8 cellular contexts compared by ENCODE assay signal in the genomic region with DNA sequence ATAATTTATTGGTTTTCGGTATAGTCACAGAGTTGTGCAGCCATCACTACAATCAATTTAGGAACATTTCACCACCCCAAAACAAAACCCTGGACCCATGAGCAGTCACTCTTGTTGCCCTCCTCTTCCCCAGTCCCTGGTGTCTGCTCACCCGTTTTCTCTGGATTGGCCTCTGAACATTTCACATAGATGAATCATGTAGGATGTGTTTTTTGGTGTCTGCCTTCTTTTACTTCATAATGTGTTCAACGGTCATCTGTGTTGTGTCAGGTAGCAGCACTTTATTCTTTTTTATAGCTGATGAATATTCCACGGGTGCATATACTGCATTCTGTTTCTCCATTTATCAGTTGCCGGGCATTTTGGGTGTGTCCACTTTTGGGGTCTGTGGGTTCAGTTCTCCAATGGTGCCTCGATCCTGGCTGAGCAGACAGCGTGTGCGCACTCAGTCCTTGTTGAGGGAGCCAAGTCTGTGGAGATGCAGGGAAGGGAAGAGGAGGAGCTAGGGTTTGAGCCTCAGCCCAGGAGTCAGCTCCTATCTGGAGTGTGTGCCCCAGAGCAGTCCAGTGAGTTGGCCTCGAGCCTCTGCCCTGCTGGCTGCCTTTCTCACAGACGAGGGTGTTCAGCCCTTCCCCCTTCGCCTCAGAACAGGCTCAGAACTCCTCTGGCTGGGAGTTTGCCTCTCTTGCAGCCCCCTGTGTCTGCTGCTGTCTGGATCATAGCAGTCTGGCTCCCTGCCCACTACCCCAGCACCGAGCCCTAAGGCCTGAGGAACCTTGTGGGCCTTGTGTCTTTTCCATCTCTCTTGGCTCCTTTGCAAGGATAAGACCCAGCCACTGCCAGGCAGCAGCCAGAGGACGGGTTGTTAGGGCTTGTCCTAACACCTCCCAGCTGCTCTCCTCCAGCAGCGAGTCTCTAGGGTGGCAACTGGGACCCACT. TPM values are rescaled to one million over a fixed set of nuclear protein-coding genes. Genes with fewer than 3 reads are reported as not detected.
DNase-seq lines count a peak whose midpoint lies in the region; ATAC-seq and TF ChIP-seq lines count a peak whose summit lies in the region.

No MANE protein-coding gene starts in this region.

- no peaks in the 10 kb centered on the region; a peak in 1 of 5 replicates for H3K9me3 Mint-ChIP-seq in H9
- H3K9me3 Mint-ChIP-seq in activated naive CD4-positive, alpha-beta T cell treated with anti-CD3 and anti-CD28 coated beads, Interleukin-2, amount 50 U/mL, for 72 hours = no peaks in the 10 kb centered on the region

- H3K56ac ChIP-seq in H9 (ENCODE audit: insufficient read length, low read depth, low read length) = no peak overlapping the region

- H3T11ph ChIP-seq in H9 (ENCODE audit: low read length) = no peak overlapping the region

- H3K23ac ChIP-seq in H9 (ENCODE audit: insufficient read length, low read depth, low read length) = no peak overlapping the region

- peaks cover 37 to 38% of the 10 kb centered on the region in 2 experiments for H3K4me1 Mint-ChIP-seq in H9

- no peak overlapping the region for H2AK5ac ChIP-seq in H9 (ENCODE audit: insufficient read length, low read length)

- peak overlapping the region; percentile 35 to 94 (median 63); a peak in 4 of 7 replicates for H3K27ac Mint-ChIP-seq in H9
- peak overlapping the region; percentile 89 to 95 for H3K27ac Mint-ChIP-seq in activated naive CD4-positive, alpha-beta T cell treated with anti-CD3 and anti-CD28 coated beads, Interleukin-2, amount 50 U/mL, for 72 hours

- H2AFZ ChIP-seq in H9 (ENCODE audit: low read length) = no peak overlapping the region

- in situ Hi-C loops in KBM-7 (cut with MboI; ENCODE audit: low pct_unique_long_range_greater_than_20kb, low sequenced_read_pairs) = no loop called here

- H3K27me3 Mint-ChIP-seq in H9 (ENCODE audit: low read depth) = peaks cover 20% of the 10 kb centered on the region

- no peak overlapping the region for H4K91ac ChIP-seq in H9 (ENCODE audit: insufficient read length, low read depth, low read length)

- H3K9me3 ChIP-seq in H9 (ENCODE audit: control insufficient read depth, low read depth, low read length) (no peaks in the 10 kb centered on the region), cardiac muscle cell (ENCODE audit: low read depth) (no peaks in the 10 kb centered on the region)

- H3K27ac ChIP-seq in H9 (ENCODE audit: insufficient read length, low read depth, low read length) (no peak overlapping the region), cardiac muscle cell (peak overlapping the region; percentile 18), rectal smooth muscle tissue (ENCODE audit: low read depth, low read length) (peak overlapping the region; percentile 74)

- no CpG with 5 or more reads among the region's 14 CpGs for whole genome bisulfite sequencing in H9 (ENCODE audit: extremely low coverage, insufficient read length, low lambda C conversion rate)

- H2BK120ac ChIP-seq in H9 (ENCODE audit: low read depth, low read length, poor library complexity, severe bottlenecking) = no peak overlapping the region

- H3K4me2 ChIP-seq in H9 (ENCODE audit: insufficient read depth, insufficient read length, low read length) = no peak overlapping the region

- H3K14ac ChIP-seq in H9 (ENCODE audit: insufficient read depth, low read length) = no peak overlapping the region

- H3K79me1 ChIP-seq in H9 (ENCODE audit: insufficient read depth, low read depth, low read length, poor library complexity, severe bottlenecking) = no peaks in the 10 kb centered on the region

- no peaks in the 10 kb centered on the region for H3K79me2 ChIP-seq in H9 (ENCODE audit: insufficient read depth, low read length)

- peaks cover 39 to 55% (median 53%) of the 10 kb centered on the region in 3 experiments; a peak in 6 of 7 replicates for H3K36me3 Mint-ChIP-seq in H9 (ENCODE audit: insufficient read depth in 1 of 3, low read depth in 3 of 3)
- peaks cover 50 to 66% of the 10 kb centered on the region in 2 donors for H3K36me3 Mint-ChIP-seq in activated naive CD4-positive, alpha-beta T cell treated with anti-CD3 and anti-CD28 coated beads, Interleukin-2, amount 50 U/mL, for 72 hours

- H3K23me2 ChIP-seq in H9 (ENCODE audit: insufficient read length, low read depth, low read length, poor library complexity, severe bottlenecking) = peaks cover 14% of the 10 kb centered on the region

- no peak for DNase-seq in H9
- no peak for DNase-seq in activated naive CD4-positive, alpha-beta T cell treated with anti-CD3 and anti-CD28 coated beads, Interleukin-2, amount 50 U/mL, for 72 hours (ENCODE audit: low spot score in 2 of 2)
- DNase-seq in cardiac muscle cell (ENCODE audit: low read depth in 1 of 2, low spot score in 1 of 2) = peak; percentile 26 to 95
- DNase-seq in KBM-7 = no peak
- DNase-seq in NCI-H748 treated with DMSO at 0.1 percent for 48 hours (lab: John Stamatoyannopoulos, UW) = no peak
- DNase-seq in stimulated activated CD4-positive, alpha-beta T cell treated with anti-CD3 and anti-CD28 coated beads, Interleukin-2, amount 100 ng/mL, for 24 hours = no peak

- H4K8ac ChIP-seq in H9 (replicated peaks; ENCODE audit: insufficient read length, low read depth, low read length) = no peak overlapping the region

- H3K27me3 ChIP-seq in H9 (ENCODE audit: insufficient read depth, low read length) = no peaks in the 10 kb centered on the region
- no peaks in the 10 kb centered on the region for H3K27me3 ChIP-seq in cardiac muscle cell
- H3K27me3 ChIP-seq in rectal smooth muscle tissue (ENCODE audit: control insufficient read depth, insufficient read depth, low read length) = no peaks in the 10 kb centered on the region

- no peak for ATAC-seq in activated naive CD4-positive, alpha-beta T cell treated with anti-CD3 and anti-CD28 coated beads, Interleukin-2, amount 50 U/mL, for 72 hours
- ATAC-seq in HG03097 (IDR thresholded peaks at IDR 0.05; ENCODE audit: low FRiP score, unreplicated experiment) = no peak

- no peak overlapping the region for H2BK12ac ChIP-seq in H9 (ENCODE audit: insufficient read length, low read depth, low read length)

- no peak overlapping the region for H4K5ac ChIP-seq in H9 (ENCODE audit: insufficient read length, low read depth, low read length)

- no peak overlapping the region for H3K9ac ChIP-seq in H9 (ENCODE audit: extremely low read depth, insufficient read length, low read length)
- H3K9ac ChIP-seq in rectal smooth muscle tissue (ENCODE audit: low read length) = no peak overlapping the region

- H2BK20ac ChIP-seq in H9 (ENCODE audit: low read depth, low read length, poor library complexity, severe bottlenecking) = no peak overlapping the region

- H3K4me3 ChIP-seq in cardiac muscle cell (no peak overlapping the region), rectal smooth muscle tissue (ENCODE audit: low read length) (peak overlapping the region; percentile 38)

- H3K4me1 ChIP-seq in H9 (ENCODE audit: insufficient read depth, low read length) = peaks cover 5% of the 10 kb centered on the region; the same call in 1 of the 2 replicates
- H3K4me1 ChIP-seq in cardiac muscle cell (ENCODE audit: low read depth) = peaks cover 11% of the 10 kb centered on the region
- peaks cover 39% of the 10 kb centered on the region for H3K4me1 ChIP-seq in rectal smooth muscle tissue (ENCODE audit: control insufficient read depth, insufficient read depth, low read length)

- peak overlapping the region; percentile 9 to 82; a peak in 4 of 5 replicates for H3K4me3 Mint-ChIP-seq in H9

- H2BK5ac ChIP-seq in H9 (ENCODE audit: insufficient read length, low read length) = no peak overlapping the region

- H3K18ac ChIP-seq in H9 (ENCODE audit: insufficient read length, low read depth, low read length) = no peak overlapping the region

- no peak overlapping the region for H2BK15ac ChIP-seq in H9 (ENCODE audit: low read depth, low read length)

- H3K36me3 ChIP-seq in cardiac muscle cell (peaks cover 22% of the 10 kb centered on the region), rectal smooth muscle tissue (ENCODE audit: control insufficient read depth, insufficient read depth, low read length) (peaks cover 24% of the 10 kb centered on the region)

- TF ChIP-seq CTCF in H9 (conservative IDR thresholded peaks at IDR 0.05) (no peak), cardiac muscle cell (IDR thresholded peaks at IDR 0.05; ENCODE audit: low read depth, low read length) (no peak)

- H4K20me1 ChIP-seq in H9 (ENCODE audit: control insufficient read depth, insufficient read depth, insufficient read length) = no peaks in the 10 kb centered on the region

- H3K4ac ChIP-seq in H9 (ENCODE audit: low read depth, low read length) = no peak overlapping the region

RNA-seq across cellular contexts. Expression of a gene that starts 18.0 kb away (rescaled TPM):
- total RNA-seq in H9 (2021) (8.0 and 8.5 TPM in 2 replicates), cardiac muscle cell (17.1 and 17.5 TPM in 2 replicates)
- total RNA-seq in activated naive CD4-positive, alpha-beta T cell treated with anti-CD3 and anti-CD28 coated beads, Interleukin-2, amount 50 U/mL, for 72 hours = 10 to 100 TPM in 1 of 2 donors, 1 to 10 TPM in 1; 9.7 to 14.4 TPM
- 43.0 and 45.8 TPM in 2 replicates for polyA plus RNA-seq in cardiac muscle cell

Comparison
In these comparisons a context has a peak if more than half of its experiments do, and no peak if none do; other contexts are left out.
1. DNase-seq: peak in cardiac muscle cell (2 of 2); none in H9 (single experiment), activated naive CD4-positive, alpha-beta T cell treated with anti-CD3 and anti-CD28 coated beads, Interleukin-2, amount 50 U/mL, for 72 hours (0 of 2), KBM-7 (single experiment), NCI-H748 treated with DMSO at 0.1 percent for 48 hours (single experiment) and stimulated activated CD4-positive, alpha-beta T cell treated with anti-CD3 and anti-CD28 coated beads, Interleukin-2, amount 100 ng/mL, for 24 hours (0 of 2).